9 cellular contexts compared by ENCODE assay signal in genomic region chr10:43204943-43205671, GRCh38.
DNase-seq lines count a peak whose midpoint lies in the region; ATAC-seq, FAIRE-seq and TF ChIP-seq lines count a peak whose summit lies in the region.
"Had no signal": no experiment of that assay in that cellular context is flagged by ENCODE, and none has a peak within 500 bp of the region (broad histone marks: within the 10 kb centered on the region; RNA-seq: fewer than 3 reads in every experiment).

No MANE protein-coding gene starts in this region.

- peak; percentile 73 for DNase-seq in ACHN
- peak; percentile 67 for DNase-seq in GM12892 (ENCODE audit: insufficient read length)
- DNase-seq in NB4 (ENCODE audit: low read depth), result peak; percentile 73
- DNase-seq in activated CD4-positive, alpha-beta T cell treated with anti-CD3 and anti-CD28 coated beads for 4 hours, result peak; percentile 50 to 54
- peak; percentile 80 for DNase-seq in ecto neural progenitor cell (ENCODE audit: low spot score)
- peak; percentile 37 for DNase-seq in midbrain (lab: John Stamatoyannopoulos, UW)
- DNase-seq in stomach, result peak; percentile 49

- WGBS in stomach, 5 donors, result 55 to 63% (median 60%) methylated on average over 10 to 11 of the region's 11 CpGs

- no peak overlapping the region for H3K4me3 ChIP-seq in NB4 (ENCODE audit: low read depth, low read length)
- no peak overlapping the region for H3K4me3 ChIP-seq in stomach
- H3K4me3 ChIP-seq: skin epidermis had no signal

- H3K4me1 ChIP-seq in stomach, result peaks cover 12 to 21% (median 17%) of the 10 kb centered on the region in 4 donors

- H3K36me3 ChIP-seq in stomach, result no peaks in the 10 kb centered on the region

- ATAC-seq in HG02623 (IDR thresholded peaks at IDR 0.05; ENCODE audit: unreplicated experiment), result peak; percentile 72

- in situ Hi-C loops in ACHN (cut with HindIII; ENCODE audit: low pct_ligation_motif_present, low pct_unique_long_range_greater_than_20kb, low sequenced_read_pairs), result no loop called here

- no peak for TF ChIP-seq POLR2A in GM12892 (IDR thresholded peaks at IDR 0.05; ENCODE audit: low read depth, low read length)
- no peak for TF ChIP-seq POLR2A in NB4 (IDR thresholded peaks at IDR 0.05; ENCODE audit: extremely low read depth, insufficient read length)
- no peak for TF ChIP-seq POLR2A in stomach (IDR thresholded peaks at IDR 0.05)

- intact Hi-C loops in stomach (cut with DNase I; ENCODE audit: low total_unique reads), result no loop called here

- TF ChIP-seq CTCF in NB4 (IDR thresholded peaks at IDR 0.05; ENCODE audit: low read depth, low read length) (peak; percentile 81), stomach (IDR thresholded peaks at IDR 0.05) (peak in 5 of 7 experiments; percentile 48 to 62 (median 55))

- no peak for TF ChIP-seq EP300 in stomach (IDR thresholded peaks at IDR 0.05)

- FAIRE-seq in GM12892 (lab: Jason Lieb, UNC), result peak; percentile 30

- H3K27me3 ChIP-seq in stomach, result peaks cover 0 to 16% (median 0%) of the 10 kb centered on the region in 3 donors

- H3K27ac ChIP-seq in stomach, result no peak overlapping the region
- H3K27ac ChIP-seq: skin epidermis had no signal

- no peaks in the 10 kb centered on the region for H3K9me3 ChIP-seq in stomach
